13 cellular contexts compared by ENCODE assay signal in genomic region chr18:7950380-7951143, GRCh38.
DNase-seq lines count a peak whose midpoint lies in the region; ATAC-seq, FAIRE-seq and TF ChIP-seq lines count a peak whose summit lies in the region.
"Had no signal": no experiment of that assay in that cellular context is flagged by ENCODE, and none has a peak within 500 bp of the region (broad histone marks: within the 10 kb centered on the region; RNA-seq: fewer than 3 reads in every experiment).

No MANE protein-coding gene starts in this region.

- peak; percentile 76 for ATAC-seq in activated T-helper 17 cell treated with anti-CD3 and anti-CD28 coated beads, Interleukin-2, amount 50 U/mL, for 72 hours (replicated peaks)
- no peak for ATAC-seq in HG02763 (IDR thresholded peaks at IDR 0.05; ENCODE audit: unreplicated experiment)

- H3K9me3 Mint-ChIP-seq in activated T-helper 17 cell treated with anti-CD3 and anti-CD28 coated beads, Interleukin-2, amount 50 U/mL, for 72 hours = no peaks in the 10 kb centered on the region
- H3K9me3 Mint-ChIP-seq: natural killer cell had no signal

- H3K27ac ChIP-seq in HEK293 (ENCODE audit: extremely low read depth, low read depth, low read length) (no peak overlapping the region), keratinocyte (ENCODE audit: control insufficient read depth, insufficient read depth, low read length) (peak overlapping the region; percentile 78), SJCRH30 (no peak overlapping the region)
- H3K27ac ChIP-seq: heart right ventricle had no signal

- no peaks in the 10 kb centered on the region for H3K27me3 Mint-ChIP-seq in activated T-helper 17 cell treated with anti-CD3 and anti-CD28 coated beads, Interleukin-2, amount 50 U/mL, for 72 hours

- H3K4me1 ChIP-seq in HEK293 (ENCODE audit: control insufficient read depth, insufficient read depth, low read length) (peaks cover 20% of the 10 kb centered on the region), keratinocyte (ENCODE audit: control insufficient read depth, extremely low read depth, insufficient read depth, low read length) (peaks cover 26% of the 10 kb centered on the region), SJCRH30 (peaks cover 10% of the 10 kb centered on the region)

- peak; percentile 22 for DNase-seq in AG10803 (ENCODE audit: low read depth)
- peak; percentile 57 for DNase-seq in keratinocyte (ENCODE audit: low read depth, low spot score)
- no peak for DNase-seq in effector CD4-positive, alpha-beta T cell
- DNase-seq in SJCRH30 = no peak
- DNase-seq in NCI-H446 treated with DMSO at 0.1 percent for 48 hours (lab: John Stamatoyannopoulos, UW) = no peak
- DNase-seq: DND-41, heart right ventricle, KG1, natural killer cell had no signal

- H3K4me1 Mint-ChIP-seq in activated T-helper 17 cell treated with anti-CD3 and anti-CD28 coated beads, Interleukin-2, amount 50 U/mL, for 72 hours = peaks cover 9% of the 10 kb centered on the region
- H3K4me1 Mint-ChIP-seq: natural killer cell had no signal

- H3K9me1 ChIP-seq in keratinocyte (ENCODE audit: control insufficient read depth, extremely low read depth, insufficient read depth, low read length) = no peaks in the 10 kb centered on the region

- H3K36me3 ChIP-seq in HEK293 (ENCODE audit: control insufficient read depth in 2 of 2, insufficient read depth in 1 of 2, low read length in 2 of 2) = no peaks in the 10 kb centered on the region
- H3K36me3 ChIP-seq in keratinocyte (ENCODE audit: control insufficient read depth in 2 of 2, extremely low read depth in 1 of 2, insufficient read depth in 2 of 2, low read length in 2 of 2) = peaks cover 0 to 1% of the 10 kb centered on the region in 2 experiments
- no peaks in the 10 kb centered on the region for H3K36me3 ChIP-seq in SJCRH30

- no peaks in the 10 kb centered on the region for H3K27me3 ChIP-seq in keratinocyte (ENCODE audit: control insufficient read depth, extremely low read depth, insufficient read depth, low read length)
- no peaks in the 10 kb centered on the region for H3K27me3 ChIP-seq in SJCRH30
- H3K27me3 ChIP-seq: heart right ventricle had no signal

- no peaks in the 10 kb centered on the region for H3K9me3 ChIP-seq in HEK293 (ENCODE audit: control insufficient read depth, insufficient read depth, low read depth, low read length)
- H3K9me3 ChIP-seq in keratinocyte (ENCODE audit: control insufficient read depth, low read depth, low read length) = no peaks in the 10 kb centered on the region
- H3K9me3 ChIP-seq in SJCRH30 (replicated peaks) = no peaks in the 10 kb centered on the region
- H3K9me3 ChIP-seq: heart right ventricle had no signal

- peak; percentile 83 for FAIRE-seq in keratinocyte (lab: Jason Lieb, UNC)
- FAIRE-seq: TTC549 had no signal

- CTCF ChIA-PET in HEK293 (lab: Yijun Ruan, JAX) = interaction anchor here (0.6 kb wide), 1 partner anchor 374 kb away, joined by 5 read pairs; no protein-coding TSS in a partner anchor

- no peaks in the 10 kb centered on the region for H3K79me2 ChIP-seq in keratinocyte (ENCODE audit: control insufficient read depth, insufficient read depth, low read length)

- peak overlapping the region; percentile 53 for H2AFZ ChIP-seq in keratinocyte (ENCODE audit: control insufficient read depth, low read length)

- POLR2A ChIA-PET in HEK293 (lab: Yijun Ruan, JAX) = no interaction called here

- H3K27ac Mint-ChIP-seq in activated T-helper 17 cell treated with anti-CD3 and anti-CD28 coated beads, Interleukin-2, amount 50 U/mL, for 72 hours = peak overlapping the region; percentile 73
- H3K27ac Mint-ChIP-seq: natural killer cell had no signal

- TF ChIP-seq CTCF in AG10803 (conservative IDR thresholded peaks at IDR 0.05; ENCODE audit: low read length) (no peak), HEK293 (tag by site-specific recombination; IDR thresholded peaks at IDR 0.05) (no peak), keratinocyte (optimal IDR thresholded peaks at IDR 0.05 in 1 of 3, IDR thresholded peaks at IDR 0.05 in 1 of 3, conservative IDR thresholded peaks at IDR 0.05 in 1 of 3; ENCODE audit: extremely low read depth in 1 of 3, insufficient read depth in 2 of 3, low read length in 3 of 3) (peak; percentile 9 to 63 (median 47))

- H3K9ac ChIP-seq in keratinocyte (ENCODE audit: control insufficient read depth, extremely low read depth, insufficient read depth, low read length) = peak overlapping the region; percentile 47

- H3K4me3 Mint-ChIP-seq in activated T-helper 17 cell treated with anti-CD3 and anti-CD28 coated beads, Interleukin-2, amount 50 U/mL, for 72 hours = peak overlapping the region; percentile 54
- H3K4me3 Mint-ChIP-seq: natural killer cell had no signal

- no peaks in the 10 kb centered on the region for H4K20me1 ChIP-seq in keratinocyte (ENCODE audit: control insufficient read depth, extremely low read depth, insufficient read depth, low read length)

- dilution Hi-C loops in keratinocyte (cut with MboI; ENCODE audit: extremely low pct_ligation_motif_present, low sequenced_read_pairs) = no loop called here

- peaks cover 5% of the 10 kb centered on the region for H3K36me3 Mint-ChIP-seq in activated T-helper 17 cell treated with anti-CD3 and anti-CD28 coated beads, Interleukin-2, amount 50 U/mL, for 72 hours (ENCODE audit: low read depth)
- H3K36me3 Mint-ChIP-seq: natural killer cell had no signal

- H3K4me3 ChIP-seq in AG10803 (ENCODE audit: low read length) (no peak overlapping the region), HEK293 (ENCODE audit: low read depth, low read length) (no peak overlapping the region), keratinocyte (ENCODE audit: control insufficient read depth in 2 of 3, extremely low read depth in 1 of 3, insufficient read depth in 2 of 3, low read depth in 1 of 3, low read length in 3 of 3) (no peak overlapping the region), SJCRH30 (no peak overlapping the region)
- H3K4me3 ChIP-seq: heart right ventricle had no signal

- peak overlapping the region; percentile 49 for H3K4me2 ChIP-seq in keratinocyte (ENCODE audit: control insufficient read depth, extremely low read depth, insufficient read depth, low read depth, low read length)

TF ChIP-seq in HEK293, 187 proteins besides CTCF, POLR2A, EP300 and RAD21 (continues in another document):
- TF ChIP-seq ZBTB6 (tag by site-specific recombination; IDR thresholded peaks at IDR 0.05) = no peak
- no peak for TF ChIP-seq SP7 (tag by site-specific recombination; IDR thresholded peaks at IDR 0.05)
- TF ChIP-seq ZNF785 (tag by site-specific recombination; IDR thresholded peaks at IDR 0.05) = no peak
- 0 out of 2 replicates have a peak, but pooled peaks have one; percentile 24 for TF ChIP-seq SP3 (tag by site-specific recombination; IDR thresholded peaks at IDR 0.05)
- TF ChIP-seq ZNF391 (tag by site-specific recombination; IDR thresholded peaks at IDR 0.05; ENCODE audit: borderline replicate concordance, low read depth) = no peak
- TF ChIP-seq ZFP3 (tag by site-specific recombination; IDR thresholded peaks at IDR 0.05; ENCODE audit: low read depth) = no peak
- TF ChIP-seq HIC1 (tag by site-specific recombination; IDR thresholded peaks at IDR 0.05) = 0 out of 2 replicates have a peak, but pooled peaks have one; percentile 20
- no peak for TF ChIP-seq AEBP2 (tag by site-specific recombination; IDR thresholded peaks at IDR 0.05; ENCODE audit: borderline replicate concordance)
- TF ChIP-seq ZEB2 (tag by site-specific recombination; IDR thresholded peaks at IDR 0.05) = 0 out of 2 replicates have a peak, but pooled peaks have one; percentile 34
- peak; percentile 50; the same call in 1 of the 2 replicates for TF ChIP-seq ZNF660 (tag by site-specific recombination; IDR thresholded peaks at IDR 0.05)

Comparison
In these comparisons a context has a peak if more than half of its experiments do, and no peak if none do; other contexts are left out.
1. DNase-seq: peak in AG10803 (single experiment) and keratinocyte (single experiment); none in effector CD4-positive, alpha-beta T cell (single experiment), SJCRH30 (0 of 2) and NCI-H446 treated with DMSO at 0.1 percent for 48 hours (single experiment).
2. CTCF ChIP-seq: peak in keratinocyte (3 of 3); none in AG10803 (single experiment) and HEK293 (single experiment).